Comparison of ENCODE assay signal across 2 cellular contexts in genomic region chr1:85628791-85629531, GRCh38.
TF ChIP-seq lines count a peak whose summit lies in the region.

No MANE protein-coding gene starts in this region.

TF ChIP-seq in IMR-90, 13 proteins besides CTCF, POLR2A, EP300 and RAD21:
- TF ChIP-seq MXI1 (IDR thresholded peaks at IDR 0.05; ENCODE audit: borderline replicate concordance, low read depth, low read length) (no peak), BHLHE40 (IDR thresholded peaks at IDR 0.05; ENCODE audit: low read depth, low read length) (no peak), CHD1 (IDR thresholded peaks at IDR 0.05; ENCODE audit: low read depth, low read length) (peak; percentile 49; the same call in 1 of the 2 replicates), MAZ (IDR thresholded peaks at IDR 0.05; ENCODE audit: borderline replicate concordance, low read depth, low read length) (peak; percentile 72), NFE2L2 (IDR thresholded peaks at IDR 0.05; ENCODE audit: low read depth, low read length) (no peak), CEBPB (IDR thresholded peaks at IDR 0.05; ENCODE audit: low read depth, low read length) (no peak), MAFK (IDR thresholded peaks at IDR 0.05; ENCODE audit: low read depth, low read length) (no peak), FOS (IDR thresholded peaks at IDR 0.05; ENCODE audit: low read depth, low read length) (peak; percentile 21; the same call in 1 of the 2 replicates)

TF ChIP-seq in K562, 482 proteins besides CTCF, POLR2A, EP300 and RAD21 (continues in another document):
- no peak for TF ChIP-seq NCOA2 (IDR thresholded peaks at IDR 0.05; ENCODE audit: partially characterized antibody in 2 of 2)
- TF ChIP-seq ZBTB11 (CRISPR knock-in tag; IDR thresholded peaks at IDR 0.05), result peak in 1 of 3 experiments; percentile 56; a peak in 1 of 6 replicates
- no peak for TF ChIP-seq ZNF3 (CRISPR knock-in tag; IDR thresholded peaks at IDR 0.05)
- TF ChIP-seq SPI1 (IDR thresholded peaks at IDR 0.05; ENCODE audit: borderline replicate concordance, low read depth, low read length), result peak; percentile 37; the same call in 1 of the 2 replicates
- no peak for TF ChIP-seq ZNF77 (CRISPR knock-in tag; IDR thresholded peaks at IDR 0.05)
- peak; percentile 76 for TF ChIP-seq ARID1B (IDR thresholded peaks at IDR 0.05)
- TF ChIP-seq ZNF696 (CRISPR knock-in tag; conservative IDR thresholded peaks at IDR 0.05), result no peak
- no peak for TF ChIP-seq POLR3A (IDR thresholded peaks at IDR 0.05; ENCODE audit: borderline replicate concordance, extremely low read depth, insufficient read depth, insufficient read length)
- peak; percentile 20; the same call in 1 of the 2 replicates for TF ChIP-seq GATA2 (CRISPR knock-in tag; IDR thresholded peaks at IDR 0.05)
- no peak for TF ChIP-seq DIDO1 (tag; IDR thresholded peaks at IDR 0.05; ENCODE audit: low read depth)
- no peak for TF ChIP-seq ETV1 (tag; conservative IDR thresholded peaks at IDR 0.05; ENCODE audit: low read depth)
- TF ChIP-seq MYNN (IDR thresholded peaks at IDR 0.05), result peak; percentile 77; the same call in 1 of the 2 replicates
- TF ChIP-seq MYNN (CRISPR knock-in tag; IDR thresholded peaks at IDR 0.05), result no peak
- no peak for TF ChIP-seq ZFP1 (CRISPR knock-in tag; IDR thresholded peaks at IDR 0.05)
- no peak for TF ChIP-seq HNRNPLL (IDR thresholded peaks at IDR 0.05; ENCODE audit: low read depth, low read length, poor library complexity, severe bottlenecking)
- TF ChIP-seq CBX2 (IDR thresholded peaks at IDR 0.05; ENCODE audit: insufficient read depth, low read length, poor library complexity, severe bottlenecking), result no peak
- no peak for TF ChIP-seq HSF4 (CRISPR knock-in tag; IDR thresholded peaks at IDR 0.05; ENCODE audit: borderline replicate concordance)
- no peak for TF ChIP-seq ZNF707 (CRISPR knock-in tag; conservative IDR thresholded peaks at IDR 0.05)
- no peak for TF ChIP-seq ZNF444 (CRISPR knock-in tag; IDR thresholded peaks at IDR 0.05)
- TF ChIP-seq PCBP1 (IDR thresholded peaks at IDR 0.05; ENCODE audit: low read depth, low read length, poor library complexity, severe bottlenecking), result no peak
- no peak for TF ChIP-seq ZBTB33 (CRISPR knock-in tag; IDR thresholded peaks at IDR 0.05)
- peak; percentile 37; the same call in 1 of the 2 replicates for TF ChIP-seq ZBTB7A (IDR thresholded peaks at IDR 0.05; ENCODE audit: borderline replicate concordance, control insufficient read depth, low read depth, low read length)
- no peak for TF ChIP-seq TRIM28 (IDR thresholded peaks at IDR 0.05)
- TF ChIP-seq PBX2 (CRISPR knock-in tag; IDR thresholded peaks at IDR 0.05; ENCODE audit: low read depth), result no peak
- no peak for TF ChIP-seq PBX2 (tag; conservative IDR thresholded peaks at IDR 0.05; ENCODE audit: low read depth)
- TF ChIP-seq ZNF316 (IDR thresholded peaks at IDR 0.05), result no peak
- TF ChIP-seq EWSR1 (IDR thresholded peaks at IDR 0.05; ENCODE audit: borderline replicate concordance, low read depth, partially characterized antibody), result no peak
- no peak for TF ChIP-seq HBP1 (CRISPR knock-in tag; IDR thresholded peaks at IDR 0.05)
- no peak for TF ChIP-seq ZNF354B (CRISPR knock-in tag; IDR thresholded peaks at IDR 0.05)
- TF ChIP-seq TRIM24 (IDR thresholded peaks at IDR 0.05), result 0 out of 4 replicates have a peak, but pooled peaks of 1 of the 2 experiments have one; percentile 15
- TF ChIP-seq DMBX1 (CRISPR knock-in tag; IDR thresholded peaks at IDR 0.05; ENCODE audit: borderline replicate concordance), result no peak
- no peak for TF ChIP-seq SMC3 (conservative IDR thresholded peaks at IDR 0.05; ENCODE audit: insufficient read depth, low read depth, low read length)
- no peak for TF ChIP-seq HDAC3 (IDR thresholded peaks at IDR 0.05; ENCODE audit: borderline replicate concordance, partially characterized antibody)
- TF ChIP-seq RCOR1 (IDR thresholded peaks at IDR 0.05; ENCODE audit: borderline replicate concordance in 1 of 2, low read depth in 2 of 2, low read length in 2 of 2), result no peak
- TF ChIP-seq ZBTB1 (CRISPR knock-in tag; IDR thresholded peaks at IDR 0.05; ENCODE audit: borderline replicate concordance, low read depth), result no peak
- no peak for TF ChIP-seq RAD51 (IDR thresholded peaks at IDR 0.05; ENCODE audit: borderline replicate concordance, low read depth)
- TF ChIP-seq SNIP1 (IDR thresholded peaks at IDR 0.05; ENCODE audit: low read depth), result no peak
- TF ChIP-seq IFI16 (CRISPR knock-in tag; IDR thresholded peaks at IDR 0.05), result no peak
- TF ChIP-seq RFX1 (IDR thresholded peaks at IDR 0.05), result no peak
- TF ChIP-seq MLX (CRISPR knock-in tag; conservative IDR thresholded peaks at IDR 0.05), result no peak
- no peak for TF ChIP-seq ZC3H8 (IDR thresholded peaks at IDR 0.05)
- no peak for TF ChIP-seq XRCC5 (IDR thresholded peaks at IDR 0.05; ENCODE audit: low read depth, low read length)
- TF ChIP-seq SMARCA4 (IDR thresholded peaks at IDR 0.05), result peak; percentile 37; the same call in 1 of the 2 replicates
- no peak for TF ChIP-seq ZNF668 (CRISPR knock-in tag; IDR thresholded peaks at IDR 0.05)
- no peak for TF ChIP-seq ZNF740 (CRISPR knock-in tag; IDR thresholded peaks at IDR 0.05)
- no peak for TF ChIP-seq ZNF740 (tag; IDR thresholded peaks at IDR 0.05)
- no peak for TF ChIP-seq EP400 (IDR thresholded peaks at IDR 0.05)
- peak; percentile 43; the same call in 1 of the 2 replicates for TF ChIP-seq DPF2 (IDR thresholded peaks at IDR 0.05)
- TF ChIP-seq VEZF1 (CRISPR knock-in tag; IDR thresholded peaks at IDR 0.05), result peak; percentile 54; the same call in 1 of the 2 replicates
- peak; percentile 47 for TF ChIP-seq FOSL1 (tag; conservative IDR thresholded peaks at IDR 0.05)
- no peak for TF ChIP-seq TFAM (CRISPR knock-in tag; conservative IDR thresholded peaks at IDR 0.05)
- 0 out of 2 replicates have a peak, but pooled peaks have one; percentile 13 for TF ChIP-seq SMAD4 (CRISPR knock-in tag; conservative IDR thresholded peaks at IDR 0.05)
- no peak for TF ChIP-seq ZNF785 (CRISPR knock-in tag; IDR thresholded peaks at IDR 0.05)
- no peak for TF ChIP-seq ZNF561 (CRISPR knock-in tag; conservative IDR thresholded peaks at IDR 0.05)
- TF ChIP-seq ZNF551 (CRISPR knock-in tag; IDR thresholded peaks at IDR 0.05), result no peak
- no peak for TF ChIP-seq ZFPM2 (CRISPR knock-in tag; IDR thresholded peaks at IDR 0.05)
- no peak for TF ChIP-seq SMAD2 (IDR thresholded peaks at IDR 0.05; ENCODE audit: low read depth, low read length)
- TF ChIP-seq FIP1L1 (IDR thresholded peaks at IDR 0.05; ENCODE audit: low read depth, low read length, poor library complexity, severe bottlenecking), result no peak
- TF ChIP-seq MXD1 (CRISPR knock-in tag; IDR thresholded peaks at IDR 0.05; ENCODE audit: borderline replicate concordance, poor library complexity, severe bottlenecking), result no peak
- TF ChIP-seq TAL1 (IDR thresholded peaks at IDR 0.05), result peak; percentile 44; the same call in 1 of the 2 replicates
- no peak for TF ChIP-seq SMAD1 (IDR thresholded peaks at IDR 0.05; ENCODE audit: low read depth, low read length, partially characterized antibody)
